Comparison of ENCODE assay signal across 9 cellular contexts in genomic region chr22:27429476-27429875, GRCh38.
"Had no signal": no experiment of that assay in that cellular context is flagged by ENCODE, and none has a peak within 500 bp of the region (broad histone marks: within the 10 kb centered on the region; RNA-seq: fewer than 3 reads in every experiment).

No MANE protein-coding gene starts in this region.

- H3K4me1 Mint-ChIP-seq: IgD-negative memory B cell had no signal

- H3K4me3 ChIP-seq: GM23338 had no signal

- H3K36me3 Mint-ChIP-seq: IgD-negative memory B cell had no signal

- H3K27me3 Mint-ChIP-seq: IgD-negative memory B cell had no signal

- H3K27ac Mint-ChIP-seq: GM23338, H9, HFFc6 had no signal

- ATAC-seq: GM23338 had no signal

- DNase-seq: H9, HCEC 1CT, HFFc6, KBM-7 had no signal

- FAIRE-seq: H1, H54, HTR-8/SVneo had no signal

- H3K4me2 ChIP-seq: GM23338 had no signal

- H3K4me3 Mint-ChIP-seq: GM23338, H9, HFFc6, IgD-negative memory B cell had no signal
